Comparison of ENCODE assay signal across 8 cellular contexts in genomic region chr11:33835143-33835878, GRCh38. TPM values are rescaled to one million over a fixed set of nuclear protein-coding genes. Genes with fewer than 3 reads are reported as not detected.
DNase-seq lines count a peak whose midpoint lies in the region; ATAC-seq and TF ChIP-seq lines count a peak whose summit lies in the region.

No MANE protein-coding gene starts in this region.

- H3K27me3 ChIP-seq in endocrine pancreas (ENCODE audit: control insufficient read depth, insufficient read depth, low read length): no peaks in the 10 kb centered on the region
- peaks cover 0 to 14% (median 0%) of the 10 kb centered on the region in 7 donors for H3K27me3 ChIP-seq in spleen (replicated peaks in 1 of 7)

- H3K9ac ChIP-seq in endocrine pancreas (ENCODE audit: control insufficient read depth, insufficient read depth, low read length): no peak overlapping the region

- no peak overlapping the region for H3K4me3 Mint-ChIP-seq in activated CD8-positive, alpha-beta T cell treated with anti-CD3 and anti-CD28 coated beads, Interleukin-2, amount 10 ng/mL, durations not matched to agents 7 days and 5 days
- no peak overlapping the region for H3K4me3 Mint-ChIP-seq in glutamatergic neuron (ENCODE audit: unreplicated experiment)

- no peaks in the 10 kb centered on the region for H3K4me1 ChIP-seq in endocrine pancreas (ENCODE audit: control insufficient read depth, insufficient read depth, low read length)
- no peaks in the 10 kb centered on the region for H3K4me1 ChIP-seq in spleen

- ATAC-seq in stimulated activated naive CD8-positive, alpha-beta T cell treated with anti-CD3 and anti-CD28 coated beads, Interleukin-15, Interleukin-2, amounts not matched to agents 100 U/mL and 50 U/mL, for 24 hours: no peak
- ATAC-seq in activated CD8-positive, alpha-beta T cell treated with anti-CD3 and anti-CD28 coated beads, Interleukin-2, amount 10 ng/mL, durations not matched to agents 7 days and 5 days: no peak

- peak in 6 of 11 experiments; percentile 18 to 50 (median 31) for TF ChIP-seq CTCF in spleen (IDR thresholded peaks at IDR 0.05 in 8 of 11, conservative IDR thresholded peaks at IDR 0.05 in 3 of 11)
- no peak for TF ChIP-seq CTCF in glutamatergic neuron (IDR thresholded peaks at IDR 0.05; ENCODE audit: partially characterized antibody, unreplicated experiment)

- no peak overlapping the region for H3K27ac Mint-ChIP-seq in activated CD8-positive, alpha-beta T cell treated with anti-CD3 and anti-CD28 coated beads, Interleukin-2, amount 10 ng/mL, durations not matched to agents 7 days and 5 days
- H3K27ac Mint-ChIP-seq in glutamatergic neuron (ENCODE audit: unreplicated experiment): no peak overlapping the region

- H3K4me1 Mint-ChIP-seq in activated CD8-positive, alpha-beta T cell treated with anti-CD3 and anti-CD28 coated beads, Interleukin-2, amount 10 ng/mL, durations not matched to agents 7 days and 5 days (ENCODE audit: low read depth): no peaks in the 10 kb centered on the region
- no peaks in the 10 kb centered on the region for H3K4me1 Mint-ChIP-seq in glutamatergic neuron (ENCODE audit: low read depth, unreplicated experiment)

- H3K9me3 ChIP-seq in endocrine pancreas (ENCODE audit: control insufficient read depth, low read length): no peaks in the 10 kb centered on the region
- H3K9me3 ChIP-seq in spleen: no peaks in the 10 kb centered on the region

- no peaks in the 10 kb centered on the region for H3K36me3 Mint-ChIP-seq in activated CD8-positive, alpha-beta T cell treated with anti-CD3 and anti-CD28 coated beads, Interleukin-2, amount 10 ng/mL, durations not matched to agents 7 days and 5 days (ENCODE audit: low read depth)
- no peaks in the 10 kb centered on the region for H3K36me3 Mint-ChIP-seq in glutamatergic neuron (ENCODE audit: unreplicated experiment)

- H3K4me3 ChIP-seq in endocrine pancreas (ENCODE audit: control insufficient read depth, insufficient read depth, low read length): peak overlapping the region; percentile 52
- no peak overlapping the region for H3K4me3 ChIP-seq in spleen

- 29 to 47% (median 40%) methylated on average over 5 of the region's 5 CpGs for WGBS in spleen, 5 donors

- no peaks in the 10 kb centered on the region for H3K36me3 ChIP-seq in endocrine pancreas (ENCODE audit: control insufficient read depth, insufficient read depth, low read length)
- H3K36me3 ChIP-seq in spleen: no peaks in the 10 kb centered on the region

- CTCF ChIA-PET in activated CD8-positive, alpha-beta T cell treated with anti-CD3 and anti-CD28 coated beads, Interleukin-2, amount 10 ng/mL, durations not matched to agents 7 days and 5 days (lab: Charles Lee): interaction anchor here (0.6 to 2.0 kb wide), 5 partner anchors 22 to 153 kb away, joined by 3 to 8 read pairs (median 3); no protein-coding TSS in a partner anchor

- DNase-seq in NCI-H146 (lab: John Stamatoyannopoulos, UW) (peak; percentile 3), NCI-H146 treated with DMSO at 0.1 percent for 48 hours (lab: John Stamatoyannopoulos, UW; ENCODE audit: unreplicated experiment) (no peak), NCI-H345 treated with DMSO at 0.1 percent for 48 hours (lab: John Stamatoyannopoulos, UW; ENCODE audit: unreplicated experiment) (peak; percentile 16), spleen (no peak), glutamatergic neuron (no peak)
- no peak for DNase-seq in stimulated activated naive CD8-positive, alpha-beta T cell treated with anti-CD3 and anti-CD28 coated beads, Interleukin-15, Interleukin-2, amounts not matched to agents 100 U/mL and 50 U/mL, for 24 hours
- no peak for DNase-seq in activated CD8-positive, alpha-beta T cell treated with anti-CD3 and anti-CD28 coated beads, Interleukin-2, amount 10 ng/mL, durations not matched to agents 7 days and 5 days

- intact Hi-C loops in spleen (cut with DNase I; ENCODE audit: low total_unique reads): no loop called here

- no peak overlapping the region for H3K27ac ChIP-seq in spleen

- POLR2A ChIA-PET in activated CD8-positive, alpha-beta T cell treated with anti-CD3 and anti-CD28 coated beads, Interleukin-2, amount 10 ng/mL, durations not matched to agents 7 days and 5 days (lab: Charles Lee): no interaction called here

- H3K9me3 Mint-ChIP-seq in activated CD8-positive, alpha-beta T cell treated with anti-CD3 and anti-CD28 coated beads, Interleukin-2, amount 10 ng/mL, durations not matched to agents 7 days and 5 days (ENCODE audit: insufficient read depth): no peaks in the 10 kb centered on the region
- H3K9me3 Mint-ChIP-seq in glutamatergic neuron (ENCODE audit: unreplicated experiment): no peaks in the 10 kb centered on the region

- peaks cover 29% of the 10 kb centered on the region for H3K27me3 Mint-ChIP-seq in activated CD8-positive, alpha-beta T cell treated with anti-CD3 and anti-CD28 coated beads, Interleukin-2, amount 10 ng/mL, durations not matched to agents 7 days and 5 days (ENCODE audit: low read depth)
- H3K27me3 Mint-ChIP-seq in glutamatergic neuron (ENCODE audit: unreplicated experiment): peaks cover 3% of the 10 kb centered on the region

- TF ChIP-seq POLR2A in spleen (IDR thresholded peaks at IDR 0.05): no peak

RNA-seq across cellular contexts. Expression of gene LMO2, which starts 56.6 kb away (rescaled TPM):
- total RNA-seq in spleen (10 to 100 TPM; 46.6 to 79.4 (median 63.5) TPM), glutamatergic neuron (ENCODE audit: unreplicated experiment) (2.7 TPM)
- 10 to 100 TPM; 36.0 to 66.6 (median 48.9) TPM for polyA plus RNA-seq in spleen
- not detected for total RNA-seq in activated CD8-positive, alpha-beta T cell treated with anti-CD3 and anti-CD28 coated beads, Interleukin-2, amount 10 ng/mL, durations not matched to agents 7 days and 5 days

Comparison
In these comparisons a context has a peak if more than half of its experiments do, and no peak if none do; other contexts are left out.
1. DNase-seq: peak in NCI-H146 (single experiment) and NCI-H345 treated with DMSO at 0.1 percent for 48 hours (single experiment); none in NCI-H146 treated with DMSO at 0.1 percent for 48 hours (single experiment), spleen (single experiment), stimulated activated naive CD8-positive, alpha-beta T cell treated with anti-CD3 and anti-CD28 coated beads, Interleukin-15, Interleukin-2, amounts not matched to agents 100 U/mL and 50 U/mL, for 24 hours (single experiment), activated CD8-positive, alpha-beta T cell treated with anti-CD3 and anti-CD28 coated beads, Interleukin-2, amount 10 ng/mL, durations not matched to agents 7 days and 5 days (single experiment) and glutamatergic neuron (single experiment).
2. RNA of gene LMO2, which starts 56.6 kb away (total RNA-seq): 46.6 to 79.4 TPM in spleen; 2.7 TPM in glutamatergic neuron (single experiment) and not detected in activated CD8-positive, alpha-beta T cell treated with anti-CD3 and anti-CD28 coated beads, Interleukin-2, amount 10 ng/mL, durations not matched to agents 7 days and 5 days; every median in the first group is over 10 times any median in the second.